In genomic region chr15:83210619-83211018, GRCh38 we compare ENCODE assay signal across 13 cellular contexts. TPM values are rescaled to one million over a fixed set of nuclear protein-coding genes. Genes with fewer than 3 reads are reported as not detected.
DNase-seq lines count a peak whose midpoint lies in the region; ATAC-seq and TF ChIP-seq lines count a peak whose summit lies in the region.
"Had no signal": no experiment of that assay in that cellular context is flagged by ENCODE, and none has a peak within 500 bp of the region (broad histone marks: within the 10 kb centered on the region; RNA-seq: fewer than 3 reads in every experiment).

No MANE protein-coding gene starts in this region.

- H3K4me1 ChIP-seq in cardiac muscle cell (ENCODE audit: low read depth) (peaks cover 7% of the 10 kb centered on the region), OCI-LY3 (ENCODE audit: low read length) (peaks cover 21% of the 10 kb centered on the region), uterus (no peaks in the 10 kb centered on the region)
- H3K4me1 ChIP-seq: SJCRH30 had no signal

- DNase-seq in cardiac muscle cell (ENCODE audit: low read depth in 1 of 2, low spot score in 1 of 2) = peak; percentile 0 to 17
- DNase-seq in Right ventricle myocardium inferior (ENCODE audit: missing footprints) = no peak
- peak; percentile 84 for DNase-seq in epithelial cell of prostate (ENCODE audit: low read depth, low spot score)
- DNase-seq in GM10266 (ENCODE audit: extremely low spot score) = no peak
- no peak for DNase-seq in WTC11 (ENCODE audit: low spot score)
- no peak for DNase-seq in uterus
- DNase-seq in activated T-cell treated with anti-CD3 and anti-CD28 coated beads, Interleukin-2, amount 50 U/mL, for 4 hours = no peak
- DNase-seq: activated CD4-positive, alpha-beta T cell treated with anti-CD3 and anti-CD28 coated beads, Interleukin-2, amount 10 ng/mL, durations not matched to agents 7 days and 5 days; retina; SJCRH30 had no signal

- no peak overlapping the region for H2AFZ ChIP-seq in OCI-LY3 (ENCODE audit: low read depth, low read length)

- H3K4me3 ChIP-seq in cardiac muscle cell (no peak overlapping the region), OCI-LY3 (ENCODE audit: low read length) (no peak overlapping the region), uterus (no peak overlapping the region)
- H3K4me3 ChIP-seq: SJCRH30, vagina had no signal

- H4K20me1 ChIP-seq in OCI-LY3 (ENCODE audit: insufficient read depth, low read length) = no peaks in the 10 kb centered on the region

- H3K9me3 ChIP-seq in cardiac muscle cell (ENCODE audit: low read depth) = no peaks in the 10 kb centered on the region
- no peaks in the 10 kb centered on the region for H3K9me3 ChIP-seq in OCI-LY3 (ENCODE audit: insufficient read depth, low read length)
- no peaks in the 10 kb centered on the region for H3K9me3 ChIP-seq in uterus
- H3K9me3 ChIP-seq: SJCRH30, vagina had no signal

- H3K79me2 ChIP-seq in OCI-LY3 (ENCODE audit: low read length) = peaks cover 15% of the 10 kb centered on the region

- TF ChIP-seq CTCF in cardiac muscle cell (IDR thresholded peaks at IDR 0.05; ENCODE audit: low read depth, low read length) (no peak), OCI-LY3 (IDR thresholded peaks at IDR 0.05; ENCODE audit: low read depth, low read length) (no peak), GM10266 (IDR thresholded peaks at IDR 0.05; ENCODE audit: control insufficient read depth, insufficient read depth, low read depth, missing control alignments) (no peak), WTC11 (IDR thresholded peaks at IDR 0.05) (no peak), uterus (IDR thresholded peaks at IDR 0.05) (no peak)

- H3K27ac ChIP-seq in cardiac muscle cell (no peak overlapping the region), OCI-LY3 (ENCODE audit: low read length) (no peak overlapping the region), epithelial cell of prostate (peak overlapping the region; percentile 10), uterus (no peak overlapping the region)
- H3K27ac ChIP-seq: SJCRH30, vagina had no signal

- H3K27me3 ChIP-seq in cardiac muscle cell (no peaks in the 10 kb centered on the region), OCI-LY3 (ENCODE audit: low read depth, low read length) (peaks cover 13% of the 10 kb centered on the region), uterus (no peaks in the 10 kb centered on the region)
- H3K27me3 ChIP-seq: SJCRH30, vagina had no signal

- no peak for TF ChIP-seq POLR2A in uterus (IDR thresholded peaks at IDR 0.05)

- peak overlapping the region; percentile 4; the same call in 1 of the 2 replicates for H3K4me2 ChIP-seq in OCI-LY3 (ENCODE audit: low read length)

- no peak overlapping the region for H3K4me3 Mint-ChIP-seq in WTC11
- no peak overlapping the region for H3K4me3 Mint-ChIP-seq in activated T-cell treated with anti-CD3 and anti-CD28 coated beads, Interleukin-2, amount 50 U/mL, for 4 hours
- H3K4me3 Mint-ChIP-seq: activated CD4-positive, alpha-beta T cell treated with anti-CD3 and anti-CD28 coated beads, Interleukin-2, amount 10 ng/mL, durations not matched to agents 7 days and 5 days; B cell had no signal

- H3K27ac Mint-ChIP-seq in WTC11 = no peak overlapping the region
- H3K27ac Mint-ChIP-seq: activated CD4-positive, alpha-beta T cell treated with anti-CD3 and anti-CD28 coated beads, Interleukin-2, amount 10 ng/mL, durations not matched to agents 7 days and 5 days; B cell had no signal

- intact Hi-C loops in Right ventricle myocardium inferior (cut with DNase I) (no loop called here), uterus (cut with DNase I; ENCODE audit: low total_unique reads) (no loop called here)

- no peak overlapping the region for H3K9ac ChIP-seq in OCI-LY3 (ENCODE audit: low read length)

- CTCF ChIA-PET in WTC11 (lab: Charles Lee) = no interaction called here

- H3K4me1 Mint-ChIP-seq in WTC11 = peaks cover 7% of the 10 kb centered on the region
- H3K4me1 Mint-ChIP-seq in activated T-cell treated with anti-CD3 and anti-CD28 coated beads, Interleukin-2, amount 50 U/mL, for 4 hours (ENCODE audit: low read depth) = peaks cover 6% of the 10 kb centered on the region

- no peaks in the 10 kb centered on the region for H3K36me3 ChIP-seq in cardiac muscle cell
- no peaks in the 10 kb centered on the region for H3K36me3 ChIP-seq in OCI-LY3 (replicated peaks; ENCODE audit: low read depth, low read length)
- H3K36me3 ChIP-seq in uterus = no peaks in the 10 kb centered on the region
- H3K36me3 ChIP-seq: SJCRH30, vagina had no signal

- ATAC-seq in Right ventricle myocardium inferior = no peak
- ATAC-seq in WTC11 = no peak
- ATAC-seq in activated T-cell treated with anti-CD3 and anti-CD28 coated beads, Interleukin-2, amount 50 U/mL, for 4 hours = no peak

- H3K27me3 Mint-ChIP-seq in WTC11 (ENCODE audit: low read depth) = no peaks in the 10 kb centered on the region
- peaks cover 12% of the 10 kb centered on the region for H3K27me3 Mint-ChIP-seq in activated T-cell treated with anti-CD3 and anti-CD28 coated beads, Interleukin-2, amount 50 U/mL, for 4 hours (ENCODE audit: low read depth)

- peaks cover 6% of the 10 kb centered on the region for H3K9me3 Mint-ChIP-seq in WTC11
- peaks cover 4% of the 10 kb centered on the region for H3K9me3 Mint-ChIP-seq in activated T-cell treated with anti-CD3 and anti-CD28 coated beads, Interleukin-2, amount 50 U/mL, for 4 hours

- peaks cover 6% of the 10 kb centered on the region; the same call in 1 of the 2 replicates for H3K36me3 Mint-ChIP-seq in WTC11
- H3K36me3 Mint-ChIP-seq in activated T-cell treated with anti-CD3 and anti-CD28 coated beads, Interleukin-2, amount 50 U/mL, for 4 hours (ENCODE audit: insufficient read depth) = no peaks in the 10 kb centered on the region

- POLR2A ChIA-PET in WTC11 (lab: Charles Lee) = no interaction called here

TF ChIP-seq in WTC11, 78 proteins besides CTCF, POLR2A, EP300 and RAD21:
- TF ChIP-seq ARID4B (CRISPR knock-in tag; IDR thresholded peaks at IDR 0.05; ENCODE audit: borderline replicate concordance) (no peak), ZMAT4 (CRISPR knock-in tag; IDR thresholded peaks at IDR 0.05) (no peak), ZNF416 (CRISPR knock-in tag; IDR thresholded peaks at IDR 0.05) (no peak), ZNF121 (CRISPR knock-in tag; IDR thresholded peaks at IDR 0.05) (no peak), FOXP4 (CRISPR knock-in tag; IDR thresholded peaks at IDR 0.05) (no peak)

RNA-seq across cellular contexts. Expression of gene HDGFL3, which starts 3.0 kb away (rescaled TPM):
- 101 and 164 TPM in 2 replicates for total RNA-seq in cardiac muscle cell
- polyA plus RNA-seq in cardiac muscle cell = 68.8 and 80.4 TPM in 2 replicates
- 32.8 TPM for total RNA-seq in Right ventricle myocardium inferior
- total RNA-seq in WTC11 (2021) = 117 to 126 TPM (median 124 TPM) in 3 replicates
- total RNA-seq in uterus = 10 to 100 TPM; 12.8 to 70.9 (median 38.1) TPM
- total RNA-seq in activated T-cell treated with anti-CD3 and anti-CD28 coated beads, Interleukin-2, amount 50 U/mL, for 4 hours = 10 to 100 TPM in 1 of 3 donors, 1 to 10 TPM in 2; 3.4 to 10.9 (median 3.9) TPM

Comparison
In these comparisons a context has a peak if more than half of its experiments do, and no peak if none do; other contexts are left out.
1. DNase-seq: peak in cardiac muscle cell (2 of 2) and epithelial cell of prostate (single experiment); none in Right ventricle myocardium inferior (single experiment), GM10266 (single experiment), WTC11 (single experiment), uterus (0 of 2) and activated T-cell treated with anti-CD3 and anti-CD28 coated beads, Interleukin-2, amount 50 U/mL, for 4 hours (single experiment).